11 cellular contexts compared by ENCODE assay signal in the genomic region with DNA sequence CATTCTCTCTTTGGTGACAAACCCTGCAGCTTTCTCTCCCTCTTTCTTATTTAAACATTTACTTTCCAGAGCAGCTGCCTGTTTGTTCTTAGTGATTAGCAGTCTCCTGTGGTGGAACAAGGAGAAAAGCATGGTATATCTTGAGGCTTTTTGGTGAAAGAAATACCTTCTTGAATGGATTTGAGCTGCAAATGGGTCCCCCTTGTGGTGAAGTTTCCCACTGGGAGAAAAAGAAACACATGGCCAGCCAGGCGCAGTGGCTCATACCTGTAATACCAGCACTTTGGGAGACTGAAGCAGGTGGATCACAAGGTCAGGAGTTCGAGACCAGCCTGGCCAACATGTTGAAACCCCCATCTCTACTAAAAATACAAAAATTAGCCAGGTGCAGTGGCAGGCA. TPM values are rescaled to one million over a fixed set of nuclear protein-coding genes. Genes with fewer than 3 reads are reported as not detected.
A peak's percentile ranks its signal among the peaks of the same experiment; 100 is the strongest.
DNase-seq lines count a peak whose midpoint lies in the region; ATAC-seq and TF ChIP-seq lines count a peak whose summit lies in the region.
"Had no signal": no experiment of that assay in that cellular context is flagged by ENCODE, and none has a peak within 500 bp of the region (broad histone marks: within the 10 kb centered on the region; RNA-seq: fewer than 3 reads in every experiment).

No MANE protein-coding gene starts in this region.

- no peak overlapping the region for H3K27ac ChIP-seq in cardiac muscle cell
- no peak overlapping the region for H3K27ac ChIP-seq in heart left ventricle
- no peak overlapping the region for H3K27ac ChIP-seq in PC-3 (ENCODE audit: low read length)
- peak overlapping the region in 2 of 5 donors; percentile 41 to 61 for H3K27ac ChIP-seq in stomach
- H3K27ac ChIP-seq: body of pancreas had no signal

- H3K4me1 Mint-ChIP-seq in nephron progenitor cell = peaks cover 14% of the 10 kb centered on the region

- TF ChIP-seq EP300 in stomach (IDR thresholded peaks at IDR 0.05) = no peak

- H3K9ac ChIP-seq in PC-3 (ENCODE audit: low read length) = no peak overlapping the region

- no TSS peak for BruUV-seq in PC-3 (replicated peaks; lab: Mats Ljungman, UMichigan)

- intact Hi-C loops in heart left ventricle (cut with DNase I) = no loop called here
- intact Hi-C loops in PC-3 (cut with micrococcal nuclease) = loop anchor here (1.0 kb wide), 1 partner anchor 12 kb away; no protein-coding TSS in a partner anchor
- intact Hi-C loops in stomach (cut with DNase I; ENCODE audit: low total_unique reads) = loop anchor here (10.0 kb wide), 1 partner anchor 76 kb away; no protein-coding TSS in a partner anchor

- no peaks in the 10 kb centered on the region for H3K79me2 ChIP-seq in PC-3 (ENCODE audit: low read length)

- no peaks in the 10 kb centered on the region for H3K36me3 Mint-ChIP-seq in nephron progenitor cell (ENCODE audit: low read depth)

- H3F3A ChIP-seq in PC-3 (ENCODE audit: low read length, unreplicated experiment) = no peaks in the 10 kb centered on the region

- H3K4me1 ChIP-seq in cardiac muscle cell (ENCODE audit: low read depth) = peaks cover 19% of the 10 kb centered on the region
- H3K4me1 ChIP-seq in heart left ventricle = no peaks in the 10 kb centered on the region
- no peaks in the 10 kb centered on the region for H3K4me1 ChIP-seq in PC-3 (ENCODE audit: insufficient read depth, low read length)
- peaks cover 0 to 5% (median 2%) of the 10 kb centered on the region in 4 donors for H3K4me1 ChIP-seq in stomach
- H3K4me1 ChIP-seq: body of pancreas, HAP-1 had no signal

- no peak for TF ChIP-seq POLR2A in heart left ventricle (IDR thresholded peaks at IDR 0.05)
- TF ChIP-seq POLR2A in stomach (IDR thresholded peaks at IDR 0.05) = no peak

- H3K27ac Mint-ChIP-seq in nephron progenitor cell = no peak overlapping the region

- ATAC-seq in heart left ventricle (no peak), PC-3 (peak; percentile 43), HG02588 (IDR thresholded peaks at IDR 0.05; ENCODE audit: unreplicated experiment) (no peak), HG03342 (IDR thresholded peaks at IDR 0.05; ENCODE audit: unreplicated experiment) (no peak)
- ATAC-seq: body of pancreas had no signal

- peaks cover 16% of the 10 kb centered on the region for H3K9me3 Mint-ChIP-seq in nephron progenitor cell

- CTCF ChIA-PET in PC-3 (lab: Charles Lee) = interaction anchor here (0.8 kb wide), 1 partner anchor 12 kb away, joined by 3 read pairs; no protein-coding TSS in a partner anchor

- H3K27me3 ChIP-seq in cardiac muscle cell (no peaks in the 10 kb centered on the region), heart left ventricle (no peaks in the 10 kb centered on the region), PC-3 (ENCODE audit: low read length) (no peaks in the 10 kb centered on the region), stomach (no peaks in the 10 kb centered on the region)
- H3K27me3 ChIP-seq: body of pancreas, MG63 had no signal

- H3K4me3 Mint-ChIP-seq in nephron progenitor cell = no peak overlapping the region

- POLR2A ChIA-PET in PC-3 (lab: Charles Lee; ENCODE audit: unreplicated experiment) = no interaction called here

- H3K4me3 ChIP-seq in cardiac muscle cell = no peak overlapping the region
- H3K4me3 ChIP-seq in heart left ventricle = no peak overlapping the region
- H3K4me3 ChIP-seq in PC-3 (ENCODE audit: low read length) = no peak overlapping the region
- no peak overlapping the region for H3K4me3 ChIP-seq in stomach
- H3K4me3 ChIP-seq: body of pancreas, HAP-1, MG63 had no signal

- peak in 1 of 2 donors; percentile 59 for DNase-seq in cardiac muscle cell (ENCODE audit: low read depth in 1 of 2, low spot score in 1 of 2)
- DNase-seq in heart left ventricle = no peak
- DNase-seq in PC-3 = peak; percentile 30
- peak; percentile 13 for DNase-seq in fibroblast of gingiva (ENCODE audit: low read depth)
- no peak for DNase-seq in stomach
- no peak for DNase-seq in nephron progenitor cell
- DNase-seq: body of pancreas, MG63 had no signal

- H3K9me3 ChIP-seq in cardiac muscle cell (ENCODE audit: low read depth) (no peaks in the 10 kb centered on the region), heart left ventricle (peaks cover 0 to 4% (median 0%) of the 10 kb centered on the region in 12 donors), PC-3 (ENCODE audit: low read length) (no peaks in the 10 kb centered on the region), stomach (no peaks in the 10 kb centered on the region)
- H3K9me3 ChIP-seq: body of pancreas, HAP-1 had no signal

- no peaks in the 10 kb centered on the region for H4K20me1 ChIP-seq in PC-3 (ENCODE audit: low read length)

- H3K36me3 ChIP-seq in cardiac muscle cell (no peaks in the 10 kb centered on the region), heart left ventricle (no peaks in the 10 kb centered on the region), PC-3 (ENCODE audit: low read depth, low read length) (no peaks in the 10 kb centered on the region), stomach (no peaks in the 10 kb centered on the region)
- H3K36me3 ChIP-seq: HAP-1, MG63 had no signal

- no peak overlapping the region for H3K4me2 ChIP-seq in PC-3 (ENCODE audit: low read length)

- TF ChIP-seq CTCF in cardiac muscle cell (IDR thresholded peaks at IDR 0.05; ENCODE audit: low read depth, low read length) (peak; percentile 59), heart left ventricle (IDR thresholded peaks at IDR 0.05) (peak in 6 of 12 donors; percentile 13 to 31 (median 26)), PC-3 (conservative IDR thresholded peaks at IDR 0.05; ENCODE audit: low read depth, low read length) (peak; percentile 43; the same call in 1 of the 2 replicates), stomach (IDR thresholded peaks at IDR 0.05) (no peak), nephron progenitor cell (IDR thresholded peaks at IDR 0.05) (no peak)

- peaks cover 4% of the 10 kb centered on the region for H3K27me3 Mint-ChIP-seq in nephron progenitor cell (ENCODE audit: low read depth, poor library complexity)

- H2AFZ ChIP-seq in PC-3 (ENCODE audit: low read length) = no peak overlapping the region

- 74 to 85% (median 80%) methylated on average over 2 of the region's 2 CpGs for WGBS in heart left ventricle, 4 donors
- WGBS in stomach, 5 donors = 40 to 82% (median 66%) methylated on average over 2 of the region's 2 CpGs

- no peaks in the 10 kb centered on the region for H3K9me2 ChIP-seq in PC-3 (replicated peaks; ENCODE audit: low read length)

RNA-seq across cellular contexts. Expression of a gene that starts 48.3 kb away (rescaled TPM):
- total RNA-seq in cardiac muscle cell (26.8 and 35.6 TPM in 2 replicates), heart left ventricle (1 to 10 TPM in 4 of 9 donors, under 1 TPM in 4, not detected in 1; 0.21 to 6.2 (median 1.0) TPM), PC-3 (2014; rRNA removed) (0.15 and 0.75 TPM in 2 replicates), stomach (10 to 100 TPM in 3 of 5 donors, 1 to 10 TPM in 1, not detected in 1; 3.5 to 56.6 (median 20.1) TPM)
- polyA plus RNA-seq in cardiac muscle cell (19.9 and 34.3 TPM in 2 replicates), heart left ventricle (under 1 TPM; 0.08 to 0.25 TPM), stomach (1 to 10 TPM in 2 of 3 donors, not detected in 1; 3.0 to 8.3 TPM)

Comparison
In these comparisons a context has a peak if more than half of its experiments do, and no peak if none do; other contexts are left out.
1. DNase-seq: peak in PC-3 (single experiment) and fibroblast of gingiva (single experiment); none in heart left ventricle (0 of 5), stomach (single experiment) and nephron progenitor cell (single experiment).
2. CTCF ChIP-seq: peak in cardiac muscle cell (single experiment) and PC-3 (single experiment); none in stomach (0 of 7) and nephron progenitor cell (single experiment).
3. intact Hi-C loops: an anchor here in PC-3 (1.0 kb wide) and stomach (10.0 kb wide); none called in heart left ventricle.